Comparison of ENCODE assay signal across 8 cellular contexts in the genomic region with DNA sequence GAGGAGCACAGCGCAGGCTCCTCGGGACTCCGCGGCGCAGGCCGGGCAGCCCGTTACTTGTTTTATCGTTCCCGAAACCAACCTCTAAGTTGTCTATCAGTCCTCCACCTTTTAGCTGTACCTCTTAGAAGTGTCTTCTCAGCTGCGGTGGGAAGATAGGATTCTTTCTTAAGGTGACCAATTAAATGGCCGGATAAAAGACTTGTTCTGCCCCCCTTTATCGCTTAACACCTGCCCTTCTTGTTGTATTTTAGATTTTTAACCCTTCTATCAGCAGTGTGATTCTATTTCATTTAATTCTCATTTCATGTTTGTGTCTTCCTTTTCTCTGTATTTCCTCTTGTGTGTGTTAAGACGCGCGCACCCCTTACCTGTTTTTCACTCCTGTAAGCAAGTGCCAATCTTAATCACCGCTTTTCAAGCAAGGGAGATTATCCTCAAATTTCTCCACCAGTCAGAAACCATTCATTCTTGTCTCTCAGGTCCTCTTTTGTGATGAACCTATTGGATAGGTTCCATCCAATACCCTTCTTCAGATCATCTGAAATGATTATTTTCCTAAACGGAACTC. TPM values are rescaled to one million over a fixed set of nuclear protein-coding genes. Genes with fewer than 3 reads are reported as not detected.
DNase-seq lines count a peak whose midpoint lies in the region; ATAC-seq and TF ChIP-seq lines count a peak whose summit lies in the region.

No MANE protein-coding gene starts in this region.

- no peaks in the 10 kb centered on the region for H3K9me3 ChIP-seq in esophagus muscularis mucosa

- TF ChIP-seq CTCF in 22Rv1 (IDR thresholded peaks at IDR 0.05) = no peak
- no peak for TF ChIP-seq CTCF in esophagus muscularis mucosa (IDR thresholded peaks at IDR 0.05)
- no peak for TF ChIP-seq CTCF in retinal pigment epithelial cell (conservative IDR thresholded peaks at IDR 0.05; ENCODE audit: low read depth, low read length)

- CTCF ChIA-PET in HEK293T (lab: Yijun Ruan, JAX) = no interaction called here

- peak; percentile 56 for ATAC-seq in GM18502 (IDR thresholded peaks at IDR 0.05; ENCODE audit: poor library complexity, unreplicated experiment)
- ATAC-seq in HG03045 (IDR thresholded peaks at IDR 0.05; ENCODE audit: unreplicated experiment) = peak; percentile 55

- intact Hi-C loops in esophagus muscularis mucosa (cut with DNase I) = no loop called here

- H3K27ac ChIP-seq in 22Rv1 (peak overlapping the region; percentile 70), esophagus muscularis mucosa (replicated peaks in 1 of 4) (peak overlapping the region; percentile 89 to 97 (median 93))

- peaks cover 20 to 26% (median 23%) of the 10 kb centered on the region in 4 donors for H3K4me1 ChIP-seq in esophagus muscularis mucosa

- no peaks in the 10 kb centered on the region for H3K27me3 ChIP-seq in esophagus muscularis mucosa

- no peak for TF ChIP-seq POLR2A in esophagus muscularis mucosa (IDR thresholded peaks at IDR 0.05; ENCODE audit: low read depth)

- POLR2A ChIA-PET in HEK293T (lab: Yijun Ruan, JAX) = interaction anchor here (1.0 to 1.6 kb wide), 3 partner anchors 11 to 250 kb away, joined by 3 to 4 read pairs (median 4); partner anchors contain the start of genes CISD2 and UBE2D3

- DNase-seq in SW480 (ENCODE audit: low spot score) = peak; percentile 5
- DNase-seq in esophagus muscularis mucosa (ENCODE audit: extremely low spot score) = no peak
- no peak for DNase-seq in retinal pigment epithelial cell (ENCODE audit: low read depth)
- no peak for DNase-seq in KG1 (lab: John Stamatoyannopoulos, UW)
- DNase-seq in HEK293T (ENCODE audit: extremely low spot score) = no peak

- H3K4me3 ChIP-seq in esophagus muscularis mucosa (peak overlapping the region; percentile 65 to 82 (median 73)), retinal pigment epithelial cell (ENCODE audit: low read length) (peak overlapping the region; percentile 76)

- no peak for TF ChIP-seq EP300 in esophagus muscularis mucosa (IDR thresholded peaks at IDR 0.05)

- peaks cover 12 to 30% (median 14%) of the 10 kb centered on the region in 4 donors for H3K36me3 ChIP-seq in esophagus muscularis mucosa

- WGBS in esophagus muscularis mucosa = 27% methylated on average over 14 of the region's 17 CpGs

TF ChIP-seq in HEK293T, 16 proteins besides CTCF, POLR2A, EP300 and RAD21:
- TF ChIP-seq FOXA1 (IDR thresholded peaks at IDR 0.05) (no peak), ZNF384 (IDR thresholded peaks at IDR 0.05) (no peak), L3MBTL2 (conservative IDR thresholded peaks at IDR 0.05) (no peak), LEF1 (IDR thresholded peaks at IDR 0.05; ENCODE audit: borderline replicate concordance) (no peak), FOXM1 (IDR thresholded peaks at IDR 0.05; ENCODE audit: borderline replicate concordance) (no peak), ARNT (IDR thresholded peaks at IDR 0.05) (no peak), BHLHE40 (IDR thresholded peaks at IDR 0.05; ENCODE audit: borderline replicate concordance) (no peak), TARDBP (IDR thresholded peaks at IDR 0.05) (no peak), SP1 (IDR thresholded peaks at IDR 0.05) (no peak), SUZ12 (IDR thresholded peaks at IDR 0.05) (no peak)

RNA-seq across cellular contexts. Expression of gene SLC9B2, which starts 0.3 kb away (rescaled TPM):
- total RNA-seq in esophagus muscularis mucosa = 10 to 100 TPM; 12.9 to 34.0 (median 19.0) TPM

RNA-seq across cellular contexts. Expression of gene BDH2, which starts 22.8 kb away (rescaled TPM):
- 10 to 100 TPM; 31.6 to 59.4 (median 47.1) TPM for total RNA-seq in esophagus muscularis mucosa

RNA-seq across cellular contexts. Expression of gene SLC9B1, which starts 57.4 kb away (rescaled TPM):
- total RNA-seq in esophagus muscularis mucosa = 1 to 10 TPM in 1 of 4 donors, under 1 TPM in 2, not detected in 1; 0.29 to 1.3 (median 0.99) TPM
